ENCODE assay signal across 13 cellular contexts in the genomic region with DNA sequence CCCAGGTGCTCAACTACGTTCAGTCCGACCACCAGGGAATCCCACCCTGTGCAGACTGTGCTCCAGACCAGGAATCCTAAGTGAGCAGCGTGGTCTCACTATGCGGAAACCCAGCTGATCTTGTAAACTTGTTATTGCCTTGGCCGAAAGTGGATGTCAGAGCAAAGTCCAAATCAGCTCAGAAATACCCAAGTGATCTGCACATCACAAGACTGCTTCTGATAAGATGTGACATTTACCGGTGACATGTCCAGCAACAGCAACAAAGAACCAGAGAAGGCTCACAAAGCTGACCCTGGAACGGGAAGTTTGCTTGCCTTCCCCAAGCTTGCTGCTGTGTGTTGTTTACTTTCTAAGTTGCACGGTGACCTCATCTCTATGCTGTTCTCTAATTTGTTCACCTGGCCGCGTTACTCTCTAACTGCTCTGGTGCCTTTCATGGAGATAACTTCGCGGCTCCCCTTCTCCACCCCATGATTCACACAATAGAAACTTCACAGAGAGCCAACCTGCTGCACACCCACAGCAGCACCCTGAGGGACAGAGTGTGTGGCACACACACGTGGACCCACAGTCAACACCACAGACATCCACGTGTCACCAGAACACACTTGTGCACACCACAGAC. TPM values are rescaled to one million over a fixed set of nuclear protein-coding genes. Genes with fewer than 3 reads are reported as not detected.
DNase-seq lines count a peak whose midpoint lies in the region; ATAC-seq, FAIRE-seq and TF ChIP-seq lines count a peak whose summit lies in the region.
"Had no signal": no experiment of that assay in that cellular context is flagged by ENCODE, and none has a peak within 500 bp of the region (broad histone marks: within the 10 kb centered on the region; RNA-seq: fewer than 3 reads in every experiment).

No MANE protein-coding gene starts in this region.

- no peaks in the 10 kb centered on the region for H3K36me3 Mint-ChIP-seq in Calu3 (ENCODE audit: insufficient read depth, unreplicated experiment)
- H3K36me3 Mint-ChIP-seq in endodermal cell (ENCODE audit: low read depth) = no peaks in the 10 kb centered on the region
- no peaks in the 10 kb centered on the region for H3K36me3 Mint-ChIP-seq in progenitor cell of endocrine pancreas (ENCODE audit: insufficient read depth)
- H3K36me3 Mint-ChIP-seq: activated naive CD4-positive, alpha-beta T cell treated with anti-CD3 and anti-CD28 coated beads, Interleukin-2, amount 50 U/mL, for 72 hours had no signal

- H3K27ac ChIP-seq in endodermal cell (ENCODE audit: low read depth, low read length) = no peak overlapping the region
- no peak overlapping the region for H3K27ac ChIP-seq in foreskin keratinocyte
- H3K27ac ChIP-seq: right lobe of liver had no signal

- H3K27me3 Mint-ChIP-seq in Calu3 (ENCODE audit: unreplicated experiment) (peaks cover 28% of the 10 kb centered on the region), endodermal cell (ENCODE audit: insufficient read depth) (peaks cover 27% of the 10 kb centered on the region), progenitor cell of endocrine pancreas (peaks cover 19% of the 10 kb centered on the region)

- whole genome bisulfite sequencing in endodermal cell (ENCODE audit: insufficient coverage in 1 of 2, insufficient read length in 1 of 2), 2 experiments = 92 to 96% methylated on average over 11 to 14 of the region's 14 CpGs

- no peaks in the 10 kb centered on the region for H3K36me3 ChIP-seq in endodermal cell (ENCODE audit: control insufficient read depth, insufficient read depth, low read length)
- H3K36me3 ChIP-seq: right lobe of liver had no signal

- no peak for ATAC-seq in foreskin keratinocyte

- H3K4me1 Mint-ChIP-seq in Calu3 (ENCODE audit: low read depth, unreplicated experiment) (peaks cover 25% of the 10 kb centered on the region), endodermal cell (peaks cover 10% of the 10 kb centered on the region), progenitor cell of endocrine pancreas (ENCODE audit: low read depth) (peaks cover 15% of the 10 kb centered on the region)

- no peak for FAIRE-seq in RCC 7860 (lab: Jason Lieb, UNC)
- FAIRE-seq: colon had no signal

- no peaks in the 10 kb centered on the region for H3K9me3 ChIP-seq in endodermal cell (ENCODE audit: control insufficient read depth, low read length)
- H3K9me3 ChIP-seq: right lobe of liver had no signal

- TF ChIP-seq CTCF in Calu3 (IDR thresholded peaks at IDR 0.05; ENCODE audit: unreplicated experiment) (no peak), endodermal cell (conservative IDR thresholded peaks at IDR 0.05) (no peak), progenitor cell of endocrine pancreas (IDR thresholded peaks at IDR 0.05; ENCODE audit: unreplicated experiment) (no peak), foreskin keratinocyte (conservative IDR thresholded peaks at IDR 0.05) (no peak)

- peak overlapping the region; percentile 1 for H3K27ac Mint-ChIP-seq in Calu3 (ENCODE audit: unreplicated experiment)
- no peak overlapping the region for H3K27ac Mint-ChIP-seq in endodermal cell
- H3K27ac Mint-ChIP-seq in progenitor cell of endocrine pancreas = peak overlapping the region; percentile 90
- H3K27ac Mint-ChIP-seq: activated naive CD4-positive, alpha-beta T cell treated with anti-CD3 and anti-CD28 coated beads, Interleukin-2, amount 50 U/mL, for 72 hours; CD4-positive, alpha-beta T cell had no signal

- no peaks in the 10 kb centered on the region for H3K4me1 ChIP-seq in endodermal cell (ENCODE audit: control insufficient read depth, insufficient read depth, low read length)
- H3K4me1 ChIP-seq in foreskin keratinocyte = no peaks in the 10 kb centered on the region
- H3K4me1 ChIP-seq: right lobe of liver had no signal

- CTCF ChIA-PET in Calu3 (lab: Charles Lee) = interaction anchor here (0.8 to 1.6 kb wide), 5 partner anchors 15 to 32 kb away, joined by 3 to 8 read pairs (median 3); no protein-coding TSS in a partner anchor

- BruUV-seq in Calu3 (replicated peaks; lab: Mats Ljungman, UMichigan) = no TSS peak

- DNase-seq in Calu3 (peak; percentile 26), NCI-H69 (lab: John Stamatoyannopoulos, UW) (peak; percentile 71), endodermal cell (peak; percentile 38), progenitor cell of endocrine pancreas (ENCODE audit: low spot score, unreplicated experiment) (no peak), NCI-H2227 treated with DMSO at 0.1 percent for 48 hours (lab: John Stamatoyannopoulos, UW) (no peak), DMS 273 treated with DMSO at 0.1 percent for 48 hours (lab: John Stamatoyannopoulos, UW) (no peak), foreskin keratinocyte (no peak), RCC 7860 (ENCODE audit: low spot score) (no peak)
- DNase-seq: CD4-positive, alpha-beta T cell; right lobe of liver; SHP77 had no signal

- H3K9ac ChIP-seq in endodermal cell (ENCODE audit: extremely low read depth, low read length, poor library complexity, severe bottlenecking) = no peak overlapping the region

- H3K27me3 ChIP-seq in endodermal cell (ENCODE audit: control insufficient read depth, insufficient read depth, low read length, poor library complexity, severe bottlenecking) (peaks cover 23% of the 10 kb centered on the region), foreskin keratinocyte (peaks cover 69% of the 10 kb centered on the region)
- H3K27me3 ChIP-seq: right lobe of liver had no signal

- no peak overlapping the region for H3K4me3 ChIP-seq in endodermal cell (ENCODE audit: low read length)
- H3K4me3 ChIP-seq: right lobe of liver had no signal

- H3K4me3 Mint-ChIP-seq in Calu3 (ENCODE audit: low read depth, unreplicated experiment) (peak overlapping the region; percentile 48), endodermal cell (no peak overlapping the region), progenitor cell of endocrine pancreas (ENCODE audit: low read depth) (peak overlapping the region; percentile 5)
- H3K4me3 Mint-ChIP-seq: CD4-positive, alpha-beta T cell had no signal

- intact Hi-C loops in Calu3 (cut with micrococcal nuclease; ENCODE audit: unreplicated experiment) = no loop called here

- H3K9me3 Mint-ChIP-seq in Calu3 (ENCODE audit: low read depth, unreplicated experiment) (no peaks in the 10 kb centered on the region), endodermal cell (no peaks in the 10 kb centered on the region), progenitor cell of endocrine pancreas (ENCODE audit: low read depth) (no peaks in the 10 kb centered on the region)
- H3K9me3 Mint-ChIP-seq: activated naive CD4-positive, alpha-beta T cell treated with anti-CD3 and anti-CD28 coated beads, Interleukin-2, amount 50 U/mL, for 72 hours; CD4-positive, alpha-beta T cell had no signal

RNA-seq across cellular contexts. Expression of gene BNIP5, which starts 1.7 kb away (rescaled TPM):
- 0.88 and 0.94 TPM in 2 replicates for total RNA-seq in Calu3 (2022)
- not detected for total RNA-seq in endodermal cell
- not detected for polyA plus RNA-seq in endodermal cell (2013, experiment 1 of 2)
- polyA plus RNA-seq in endodermal cell (2013, experiment 2 of 2) = 0.08 TPM
- total RNA-seq in progenitor cell of endocrine pancreas = 0.07 and 0.10 TPM in 2 replicates
- not detected in 2 replicates for total RNA-seq in foreskin keratinocyte
- polyA plus RNA-seq in foreskin keratinocyte = not detected in 2 replicates
- total RNA-seq: activated naive CD4-positive, alpha-beta T cell treated with anti-CD3 and anti-CD28 coated beads, Interleukin-2, amount 50 U/mL, for 72 hours; CD4-positive, alpha-beta T cell; right lobe of liver had no signal

RNA-seq across cellular contexts. Expression of gene ETV7, which starts 52.5 kb away (rescaled TPM):
- total RNA-seq in Calu3 (2022) (2.6 and 8.7 TPM in 2 replicates), endodermal cell (under 1 TPM; 0.42 TPM), progenitor cell of endocrine pancreas (not detected in 2 replicates), foreskin keratinocyte (1.3 and 1.6 TPM in 2 replicates)
- polyA plus RNA-seq in endodermal cell (2013, experiment 1 of 2) = 0.18 TPM
- 0.41 TPM for polyA plus RNA-seq in endodermal cell (2013, experiment 2 of 2)
- 1.3 and 1.5 TPM in 2 replicates for polyA plus RNA-seq in foreskin keratinocyte

Comparison
In these comparisons a context has a peak if more than half of its experiments do, and no peak if none do; other contexts are left out.
1. DNase-seq: peak in Calu3 (single experiment), NCI-H69 (single experiment) and endodermal cell (single experiment); none in progenitor cell of endocrine pancreas (single experiment), NCI-H2227 treated with DMSO at 0.1 percent for 48 hours (single experiment), DMS 273 treated with DMSO at 0.1 percent for 48 hours (single experiment), foreskin keratinocyte (0 of 2) and RCC 7860 (single experiment).